Comparison of ENCODE assay signal across 7 cellular contexts in the genomic region with DNA sequence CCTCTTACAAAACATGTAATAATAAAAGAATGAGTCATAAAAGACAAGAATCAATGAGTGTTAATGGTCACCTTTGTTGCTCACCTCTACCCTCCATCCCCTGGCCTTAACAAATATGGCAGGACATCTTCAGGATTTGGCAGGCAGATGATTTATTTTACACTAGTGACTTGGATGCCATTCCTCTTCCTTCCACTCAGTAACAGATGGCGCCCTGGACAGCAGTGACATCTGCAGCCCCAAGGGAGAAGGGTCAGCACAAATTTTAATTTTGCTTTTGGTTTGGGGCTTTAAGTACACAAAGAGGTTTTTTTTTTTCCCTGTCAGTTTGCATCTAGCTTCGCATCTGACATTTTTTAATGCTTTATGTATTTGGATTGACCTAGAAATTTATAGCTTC.
A peak's percentile ranks its signal among the peaks of the same experiment; 100 is the strongest.
DNase-seq lines count a peak whose midpoint lies in the region; ATAC-seq and TF ChIP-seq lines count a peak whose summit lies in the region.
"Not testable (repeated sequence)": the region's sequence is repeated elsewhere in the genome, so short reads cannot be mapped to it uniquely, and the experiment has no call there.

No MANE protein-coding gene starts in this region.

- not testable (repeated sequence) for H3K4me1 ChIP-seq in lower lobe of right lung

- H3K27ac Mint-ChIP-seq in activated CD8-positive, alpha-beta memory T cell treated with anti-CD3 and anti-CD28 coated beads, Interleukin-2, amount 10 ng/mL, durations not matched to agents 7 days and 5 days = not testable (repeated sequence)

- H3K4me3 Mint-ChIP-seq in activated CD8-positive, alpha-beta memory T cell treated with anti-CD3 and anti-CD28 coated beads, Interleukin-2, amount 10 ng/mL, durations not matched to agents 7 days and 5 days = not testable (repeated sequence)

- DNase-seq in activated CD8-positive, alpha-beta memory T cell treated with anti-CD3 and anti-CD28 coated beads, Interleukin-2, amount 10 ng/mL, durations not matched to agents 7 days and 5 days = peak; percentile 38
- DNase-seq in lower lobe of right lung = peak; percentile 24

- not testable (repeated sequence) for H3K9me3 ChIP-seq in lower lobe of right lung

- not testable (repeated sequence) for H3K4me3 ChIP-seq in lower lobe of right lung

- CTCF ChIA-PET in activated CD8-positive, alpha-beta memory T cell treated with anti-CD3 and anti-CD28 coated beads, Interleukin-2, amount 10 ng/mL, durations not matched to agents 7 days and 5 days (lab: Charles Lee) = not testable (repeated sequence)

- TF ChIP-seq POLR2A in GM18505 (IDR thresholded peaks at IDR 0.05; ENCODE audit: borderline replicate concordance, extremely low read depth, insufficient read depth, insufficient read length) = not testable (repeated sequence)

- peak; percentile 85 for ATAC-seq in GM18505 (IDR thresholded peaks at IDR 0.05; ENCODE audit: unreplicated experiment)
- peak; percentile 74 for ATAC-seq in GM19397 (IDR thresholded peaks at IDR 0.05; ENCODE audit: unreplicated experiment)
- peak; percentile 51 for ATAC-seq in GM21723 (IDR thresholded peaks at IDR 0.05; ENCODE audit: unreplicated experiment)
- ATAC-seq in HG03097 (IDR thresholded peaks at IDR 0.05; ENCODE audit: low FRiP score, unreplicated experiment) = peak; percentile 93
- ATAC-seq in HG03565 (IDR thresholded peaks at IDR 0.05; ENCODE audit: unreplicated experiment) = peak; percentile 68
- ATAC-seq in activated CD8-positive, alpha-beta memory T cell treated with anti-CD3 and anti-CD28 coated beads, Interleukin-2, amount 10 ng/mL, durations not matched to agents 7 days and 5 days; lower lobe of right lung: not testable (repeated sequence)

- H3K36me3 ChIP-seq in lower lobe of right lung = not testable (repeated sequence)

- H3K4me1 Mint-ChIP-seq in activated CD8-positive, alpha-beta memory T cell treated with anti-CD3 and anti-CD28 coated beads, Interleukin-2, amount 10 ng/mL, durations not matched to agents 7 days and 5 days = not testable (repeated sequence)

- H3K27me3 Mint-ChIP-seq in activated CD8-positive, alpha-beta memory T cell treated with anti-CD3 and anti-CD28 coated beads, Interleukin-2, amount 10 ng/mL, durations not matched to agents 7 days and 5 days = not testable (repeated sequence)

- not testable (repeated sequence) for TF ChIP-seq CTCF in lower lobe of right lung (IDR thresholded peaks at IDR 0.05)

- not testable (repeated sequence) for H3K27ac ChIP-seq in lower lobe of right lung

- H3K27me3 ChIP-seq in lower lobe of right lung (ENCODE audit: low read depth) = not testable (repeated sequence)

- not testable (repeated sequence) for H3K36me3 Mint-ChIP-seq in activated CD8-positive, alpha-beta memory T cell treated with anti-CD3 and anti-CD28 coated beads, Interleukin-2, amount 10 ng/mL, durations not matched to agents 7 days and 5 days

- intact Hi-C loops in lower lobe of right lung (cut with DNase I) = not testable (repeated sequence)

- not testable (repeated sequence) for H3K9me3 Mint-ChIP-seq in activated CD8-positive, alpha-beta memory T cell treated with anti-CD3 and anti-CD28 coated beads, Interleukin-2, amount 10 ng/mL, durations not matched to agents 7 days and 5 days (ENCODE audit: low read depth)
